In genomic region chr17:65488665-65489064, GRCh38 we compare ENCODE assay signal across 32 cellular contexts.
"Had no signal": no experiment of that assay in that cellular context is flagged by ENCODE, and none has a peak within 500 bp of the region (broad histone marks: within the 10 kb centered on the region; RNA-seq: fewer than 3 reads in every experiment).

No MANE protein-coding gene starts in this region.

- H3K4me2 ChIP-seq: smooth muscle cell had no signal

- ATAC-seq: naive thymus-derived CD8-positive, alpha-beta T cell; natural killer cell treated with Interleukin-12 subunit alpha and Interleukin-12 subunit beta and Interleukin-15 and Interleukin-18, amount 100 ng/mL, for 72 hours; psoas muscle; right cardiac atrium; sciatic nerve; stimulated activated memory B cell treated with anti-CD40 and anti-IgM and Interleukin-4, amounts not matched to agents 10 μg/mL and 1 μg/mL and 100 μg/mL, for 72 hours; stimulated activated naive CD8-positive, alpha-beta T cell treated with anti-CD3 and anti-CD28 coated beads, Interleukin-15, amount 100 ng/mL, for 72 hours; stimulated activated naive CD8-positive, alpha-beta T cell treated with anti-CD3 and anti-CD28 coated beads, Interleukin-15, Interleukin-2, amounts not matched to agents 100 U/mL and 50 U/mL, for 24 hours; upper lobe of right lung had no signal

- H3K36me3 Mint-ChIP-seq: naive thymus-derived CD8-positive, alpha-beta T cell; natural killer cell treated with Interleukin-12 subunit alpha and Interleukin-12 subunit beta and Interleukin-15 and Interleukin-18, amount 100 ng/mL, for 72 hours; stimulated activated memory B cell treated with anti-CD40 and anti-IgM and Interleukin-4, amounts not matched to agents 10 μg/mL and 1 μg/mL and 100 μg/mL, for 72 hours; type B pancreatic cell had no signal

- H3K36me3 ChIP-seq: ovary, spleen, suprapubic skin, tibial artery, transverse colon, upper lobe of right lung, uterus had no signal

- H3K27ac ChIP-seq: ovary, parathyroid adenoma, psoas muscle, skin epidermis, spleen, suprapubic skin, testis, tibial artery, transverse colon, upper lobe of right lung, uterus had no signal

- H3K9me3 ChIP-seq: ovary, psoas muscle, spleen, suprapubic skin, testis, tibial artery, transverse colon, upper lobe of right lung, uterus had no signal

- H3K4me1 Mint-ChIP-seq: stimulated activated memory B cell treated with anti-CD40 and anti-IgM and Interleukin-4, amounts not matched to agents 10 μg/mL and 1 μg/mL and 100 μg/mL, for 72 hours; stimulated activated naive CD8-positive, alpha-beta T cell treated with anti-CD3 and anti-CD28 coated beads, Interleukin-15, amount 100 ng/mL, for 72 hours had no signal

- H3K79me2 ChIP-seq: parathyroid adenoma had no signal

- H3K27ac Mint-ChIP-seq: natural killer cell treated with Interleukin-12 subunit alpha and Interleukin-12 subunit beta and Interleukin-15 and Interleukin-18, amount 100 ng/mL, for 72 hours; progenitor cell of endocrine pancreas; stimulated activated memory B cell treated with anti-CD40 and anti-IgM and Interleukin-4, amounts not matched to agents 10 μg/mL and 1 μg/mL and 100 μg/mL, for 72 hours had no signal

- H3K4me3 Mint-ChIP-seq: naive thymus-derived CD8-positive, alpha-beta T cell; natural killer cell treated with Interleukin-12 subunit alpha and Interleukin-12 subunit beta and Interleukin-15 and Interleukin-18, amount 100 ng/mL, for 72 hours; nephron progenitor cell; neural crest cell; stimulated activated memory B cell treated with anti-CD40 and anti-IgM and Interleukin-4, amounts not matched to agents 10 μg/mL and 1 μg/mL and 100 μg/mL, for 72 hours; stimulated activated naive CD8-positive, alpha-beta T cell treated with anti-CD3 and anti-CD28 coated beads, Interleukin-15, amount 100 ng/mL, for 72 hours; type B pancreatic cell had no signal

- DNase-seq: naive thymus-derived CD8-positive, alpha-beta T cell; nephron progenitor cell; occipital lobe; ovary; posterior cingulate gyrus; psoas muscle; right cardiac atrium; spleen; stimulated activated CD4-positive, alpha-beta T cell treated with anti-CD3 and anti-CD28 coated beads, Interleukin-12 subunit alpha, Interleukin-12 subunit beta, amount 100 ng/mL, for 4 hours; stimulated activated CD4-positive, alpha-beta T cell treated with anti-CD3 and anti-CD28 coated beads, Interleukin-1b, Interleukin-23, amount 100 ng/mL, for 48 hours; stimulated activated CD4-positive, alpha-beta T cell treated with anti-CD3 and anti-CD28 coated beads, Interleukin-4, amount 100 ng/mL, for 1 hour; stimulated activated CD4-positive, alpha-beta T cell treated with anti-CD3 and anti-CD28 coated beads, Interleukin-4, amount 100 ng/mL, for 4 hours; stimulated activated CD8-positive, alpha-beta memory T cell treated with anti-CD3 and anti-CD28 coated beads, Interleukin-4, amount 100 ng/mL, for 48 hours; stimulated activated naive CD4-positive, alpha-beta T cell; stimulated activated naive CD8-positive, alpha-beta T cell treated with anti-CD3 and anti-CD28 coated beads, Interleukin-15, amount 100 ng/mL, for 72 hours; stimulated activated naive CD8-positive, alpha-beta T cell treated with anti-CD3 and anti-CD28 coated beads, Interleukin-15, Interleukin-2, amounts not matched to agents 100 U/mL and 50 U/mL, for 24 hours; substantia nigra; testis; tibial artery; transverse colon; upper lobe of right lung; uterus had no signal

- H3K4me3 ChIP-seq: ovary, psoas muscle, skin epidermis, smooth muscle cell, spleen, suprapubic skin, testis, tibial artery, transverse colon, upper lobe of right lung, uterus had no signal

- H2AFZ ChIP-seq: parathyroid adenoma had no signal

- H3K9me3 Mint-ChIP-seq: naive thymus-derived CD8-positive, alpha-beta T cell; natural killer cell treated with Interleukin-12 subunit alpha and Interleukin-12 subunit beta and Interleukin-15 and Interleukin-18, amount 100 ng/mL, for 72 hours; stimulated activated naive CD8-positive, alpha-beta T cell treated with anti-CD3 and anti-CD28 coated beads, Interleukin-15, amount 100 ng/mL, for 72 hours; type B pancreatic cell had no signal

- H3K27me3 Mint-ChIP-seq: type B pancreatic cell had no signal

- H3K27me3 ChIP-seq: ovary, spleen, suprapubic skin, testis, transverse colon, upper lobe of right lung, uterus had no signal

- H3K4me1 ChIP-seq: parathyroid adenoma, psoas muscle, suprapubic skin, transverse colon, upper lobe of right lung, uterus had no signal

- H3K9ac ChIP-seq: parathyroid adenoma had no signal
